In the genomic region with DNA sequence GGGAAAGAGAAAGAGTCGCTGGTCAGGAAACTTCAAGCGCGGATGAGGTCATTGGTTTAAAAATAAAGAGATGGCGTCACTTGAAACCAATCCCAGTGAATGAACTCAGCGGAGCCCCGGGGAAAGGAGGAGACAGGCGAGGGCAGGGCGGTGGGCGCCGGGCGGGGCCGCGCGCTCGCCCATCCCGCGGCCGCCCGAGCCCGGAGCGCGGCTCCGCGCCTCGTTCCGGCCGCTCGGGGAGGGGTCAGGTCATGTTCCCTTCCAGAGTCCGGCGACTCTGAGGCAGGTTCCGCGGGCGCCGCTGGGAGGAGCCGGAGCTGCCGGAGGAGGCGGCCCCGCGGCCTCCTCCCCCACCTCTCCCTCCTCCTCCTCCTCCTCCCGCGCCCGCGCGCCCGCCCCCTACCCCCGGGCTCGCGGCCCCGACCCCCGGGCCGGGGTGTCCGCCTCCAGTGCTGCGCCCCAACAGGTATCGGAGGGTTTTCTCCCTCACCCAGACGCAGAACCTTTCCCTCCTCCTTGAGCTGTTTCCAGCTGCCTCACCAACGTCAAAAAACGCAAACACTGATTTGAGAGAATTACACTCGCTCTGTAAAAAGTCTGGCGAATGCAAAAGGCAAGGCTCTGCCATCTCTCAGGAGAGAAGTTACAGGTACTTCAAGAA, we compare ENCODE assay signal across 8 cellular contexts.
DNase-seq lines count a peak whose midpoint lies in the region; ATAC-seq lines count a peak whose summit lies in the region.

A gene with protein sequence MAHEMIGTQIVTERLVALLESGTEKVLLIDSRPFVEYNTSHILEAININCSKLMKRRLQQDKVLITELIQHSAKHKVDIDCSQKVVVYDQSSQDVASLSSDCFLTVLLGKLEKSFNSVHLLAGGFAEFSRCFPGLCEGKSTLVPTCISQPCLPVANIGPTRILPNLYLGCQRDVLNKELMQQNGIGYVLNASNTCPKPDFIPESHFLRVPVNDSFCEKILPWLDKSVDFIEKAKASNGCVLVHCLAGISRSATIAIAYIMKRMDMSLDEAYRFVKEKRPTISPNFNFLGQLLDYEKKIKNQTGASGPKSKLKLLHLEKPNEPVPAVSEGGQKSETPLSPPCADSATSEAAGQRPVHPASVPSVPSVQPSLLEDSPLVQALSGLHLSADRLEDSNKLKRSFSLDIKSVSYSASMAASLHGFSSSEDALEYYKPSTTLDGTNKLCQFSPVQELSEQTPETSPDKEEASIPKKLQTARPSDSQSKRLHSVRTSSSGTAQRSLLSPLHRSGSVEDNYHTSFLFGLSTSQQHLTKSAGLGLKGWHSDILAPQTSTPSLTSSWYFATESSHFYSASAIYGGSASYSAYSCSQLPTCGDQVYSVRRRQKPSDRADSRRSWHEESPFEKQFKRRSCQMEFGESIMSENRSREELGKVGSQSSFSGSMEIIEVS (minus strand): TSS at position 279 of the 661 bp plus-strand sequence. CDS start 41,765 bp downstream, outside the sequence.

- peak; percentile 81 for ATAC-seq in GM19463 (IDR thresholded peaks at IDR 0.05; ENCODE audit: unreplicated experiment)
- peak; percentile 74 for ATAC-seq in effector memory CD8-positive, alpha-beta T cell (replicated peaks)

- peak within 1 kb of the TSS; percentile 95 to 98 for H3K27ac Mint-ChIP-seq in effector memory CD8-positive, alpha-beta T cell

- H3K4me3 Mint-ChIP-seq in effector memory CD8-positive, alpha-beta T cell: peak within 1 kb of the TSS; percentile 86 to 92

- H3K4me1 Mint-ChIP-seq in effector memory CD8-positive, alpha-beta T cell (ENCODE audit: low read depth in 2 of 2): peaks cover 21 to 27% of the 10 kb centered on the region in 2 donors

- DNase-seq in COLO829 (ENCODE audit: low spot score) (peak; percentile 80), HPDE6-E6E7 (ENCODE audit: extremely low spot score) (peak; percentile 76), NOMO-1 (lab: John Stamatoyannopoulos, UW; ENCODE audit: unreplicated experiment in 2 of 2) (peak; percentile 55 to 65), medulla oblongata (ENCODE audit: extremely low spot score) (peak; percentile 98)
- DNase-seq in activated CD8-positive, alpha-beta memory T cell treated with anti-CD3 and anti-CD28 coated beads for 48 hours (ENCODE audit: low read depth in 2 of 3, low spot score in 2 of 3): peak in 2 of 3 experiments; percentile 54
- peak; percentile 70 to 80 (median 73) for DNase-seq in effector memory CD8-positive, alpha-beta T cell
- DNase-seq in stimulated activated CD4-positive, alpha-beta T cell treated with anti-CD3 and anti-CD28 coated beads, TNF-alpha, amount 100 ng/mL, for 48 hours (ENCODE audit: low read depth in 3 of 3): peak in 2 of 3 donors; percentile 51 to 60

- H3K27me3 Mint-ChIP-seq in effector memory CD8-positive, alpha-beta T cell: no peaks in the 10 kb centered on the region

- H3K9me3 Mint-ChIP-seq in effector memory CD8-positive, alpha-beta T cell: no peaks in the 10 kb centered on the region

- peaks cover 30% of the 10 kb centered on the region for H3K36me3 Mint-ChIP-seq in effector memory CD8-positive, alpha-beta T cell (ENCODE audit: insufficient read depth)

Comparison
In these comparisons a context has a peak if more than half of its experiments do, and no peak if none do; other contexts are left out.
1. Peak in every context shown above with its lines: DNase-seq and ATAC-seq.